In the genomic region with DNA sequence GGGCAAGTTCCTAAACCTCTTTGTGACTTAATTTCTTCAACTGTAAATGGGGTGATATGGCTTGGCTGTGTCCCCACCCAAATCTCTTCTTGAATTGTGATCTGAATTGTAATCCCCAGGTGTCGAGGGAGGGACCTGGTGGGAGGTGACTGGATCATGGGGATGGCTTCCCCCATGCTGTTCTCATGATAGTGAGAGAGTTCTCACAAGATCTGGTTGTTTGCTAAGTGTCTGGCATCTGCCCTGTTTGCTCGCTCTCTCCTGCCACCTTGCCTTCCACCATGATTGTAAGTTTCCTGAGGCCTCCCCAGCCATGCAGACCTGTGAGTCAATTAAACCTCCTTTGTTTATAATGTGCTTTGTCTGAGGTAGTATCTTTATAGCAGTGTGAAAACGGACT, we compare ENCODE assay signal across 22 cellular contexts.
DNase-seq lines count a peak whose midpoint lies in the region; ATAC-seq and TF ChIP-seq lines count a peak whose summit lies in the region.
"Had no signal": no experiment of that assay in that cellular context is flagged by ENCODE, and none has a peak within 500 bp of the region (broad histone marks: within the 10 kb centered on the region; RNA-seq: fewer than 3 reads in every experiment).

No MANE protein-coding gene starts in this region.

- POLR2A ChIA-PET in HCT116 (lab: Charles Lee) = no interaction called here
- POLR2A ChIA-PET in Panc1 (lab: Charles Lee) = interaction anchor here (0.5 kb wide), 1 partner anchor 609 kb away, joined by 4 read pairs; no protein-coding TSS in a partner anchor

- H3K4me2 ChIP-seq in HCT116 (ENCODE audit: low read length) = no peak overlapping the region
- no peak overlapping the region for H3K4me2 ChIP-seq in GM23248 (ENCODE audit: unreplicated experiment)
- H3K4me2 ChIP-seq: A549; BLaER1 treated with 17β-estradiol and CSF1 and Interleukin-3, amounts not matched to agents 10 nM and 100 nM had no signal

- no peaks in the 10 kb centered on the region for H3K4me1 Mint-ChIP-seq in endothelial cell (ENCODE audit: unreplicated experiment)
- H3K4me1 Mint-ChIP-seq: CD14-positive monocyte; CD8-positive, alpha-beta memory T cell had no signal

- H3K4me3 Mint-ChIP-seq in endothelial cell (ENCODE audit: unreplicated experiment) = no peak overlapping the region
- H3K4me3 Mint-ChIP-seq: CD14-positive monocyte; CD4-positive, alpha-beta T cell; CD8-positive, alpha-beta memory T cell had no signal

- H3K9me3 ChIP-seq in HCT116 (ENCODE audit: control insufficient read depth in 1 of 2, insufficient read depth in 1 of 2, low read depth in 1 of 2, low read length in 2 of 2) = no peaks in the 10 kb centered on the region
- H3K9me3 ChIP-seq in Panc1 (ENCODE audit: control insufficient read depth, insufficient read depth, low read depth, low read length) = no peaks in the 10 kb centered on the region
- no peaks in the 10 kb centered on the region for H3K9me3 ChIP-seq in GM23248 (ENCODE audit: low read depth)
- H3K9me3 ChIP-seq: A549; BE2C; BLaER1 treated with 17β-estradiol and CSF1 and Interleukin-3, amounts not matched to agents 10 nM and 100 nM had no signal

- H3K4me3 ChIP-seq in HCT116 (replicated peaks in 1 of 2; ENCODE audit: low read depth in 1 of 2, low read length in 2 of 2) = no peak overlapping the region
- H3K4me3 ChIP-seq in Panc1 (ENCODE audit: low read depth in 2 of 2, low read length in 2 of 2) = no peak overlapping the region
- no peak overlapping the region for H3K4me3 ChIP-seq in GM23248
- H3K4me3 ChIP-seq: A549; BLaER1 treated with 17β-estradiol and CSF1 and Interleukin-3, amounts not matched to agents 10 nM and 100 nM had no signal

- H2AFZ ChIP-seq in HCT116 (ENCODE audit: low read depth, low read length, poor library complexity, severe bottlenecking) = no peak overlapping the region
- no peak overlapping the region for H2AFZ ChIP-seq in GM23248

- no peak for TF ChIP-seq CTCF in HCT116 (IDR thresholded peaks at IDR 0.05 in 2 of 3, conservative IDR thresholded peaks at IDR 0.05 in 1 of 3; ENCODE audit: borderline replicate concordance in 1 of 3, insufficient read depth in 1 of 3, low read depth in 2 of 3, low read length in 2 of 3)
- no peak for TF ChIP-seq CTCF in Panc1 (IDR thresholded peaks at IDR 0.05)
- TF ChIP-seq CTCF in endothelial cell (IDR thresholded peaks at IDR 0.05; ENCODE audit: unreplicated experiment) = no peak

- H4K20me1 ChIP-seq in HCT116 (ENCODE audit: insufficient read depth) = no peaks in the 10 kb centered on the region
- H4K20me1 ChIP-seq in GM23248 (ENCODE audit: insufficient read depth) = peaks cover 4% of the 10 kb centered on the region; the same call in 1 of the 2 replicates
- H4K20me1 ChIP-seq: BLaER1 treated with 17β-estradiol and CSF1 and Interleukin-3, amounts not matched to agents 10 nM and 100 nM had no signal

- DNase-seq in HCT116 (ENCODE audit: low read depth, low spot score) (no peak), Panc1 (ENCODE audit: low read depth, low spot score) (no peak), endothelial cell (ENCODE audit: low spot score) (no peak), DMS114 treated with DMSO at 0.1 percent for 48 hours (lab: John Stamatoyannopoulos, UW; ENCODE audit: unreplicated experiment) (no peak), GM23248 (no peak)
- no peak for DNase-seq in activated CD4-positive, alpha-beta T cell treated with anti-CD3 and anti-CD28 coated beads for 4 hours
- no peak for DNase-seq in activated CD4-positive, alpha-beta T cell treated with anti-CD3 and anti-CD28 coated beads for 1 hour
- DNase-seq: 8988T; ACHN; AML-193; BE2C; CD4-positive, alpha-beta T cell; CD8-positive, alpha-beta memory T cell; DMS 273 treated with DMSO at 0.1 percent for 48 hours; DMS53; DMS79 treated with DMSO at 0.1 percent for 48 hours; GF-D8; GOT3; HCEC 1CT had no signal

- TF ChIP-seq POLR2A in HCT116 (IDR thresholded peaks at IDR 0.05; ENCODE audit: borderline replicate concordance, extremely low read depth, insufficient read depth, insufficient read length) = no peak

- no peaks in the 10 kb centered on the region for H3K9me3 Mint-ChIP-seq in endothelial cell (ENCODE audit: unreplicated experiment)
- H3K9me3 Mint-ChIP-seq: CD4-positive, alpha-beta T cell had no signal

- H3K9ac ChIP-seq in HCT116 (ENCODE audit: low read length) = no peak overlapping the region
- H3K9ac ChIP-seq in GM23248 = no peak overlapping the region
- H3K9ac ChIP-seq: BLaER1 treated with 17β-estradiol and CSF1 and Interleukin-3, amounts not matched to agents 10 nM and 100 nM had no signal

- H3K79me2 ChIP-seq in HCT116 (ENCODE audit: insufficient read depth, low read length) = no peaks in the 10 kb centered on the region
- no peaks in the 10 kb centered on the region for H3K79me2 ChIP-seq in GM23248 (ENCODE audit: insufficient read depth)

- H3K9me2 ChIP-seq in HCT116 (ENCODE audit: insufficient read depth) (no peaks in the 10 kb centered on the region), GM23248 (ENCODE audit: insufficient read depth) (no peaks in the 10 kb centered on the region)

- no peak for TF ChIP-seq RAD21 in HCT116 (IDR thresholded peaks at IDR 0.05; ENCODE audit: low read depth)

- BruUV-seq in HCT116 (replicated peaks; lab: Mats Ljungman, UMichigan) = no TSS peak
- no TSS peak for BruUV-seq in Panc1 (replicated peaks; lab: Mats Ljungman, UMichigan)

- peaks cover 44% of the 10 kb centered on the region for H3F3A ChIP-seq in GM23248 (ENCODE audit: insufficient read depth)

- H3K4me1 ChIP-seq in HCT116 (ENCODE audit: control insufficient read depth in 1 of 2, insufficient read depth in 2 of 2, low read length in 2 of 2) (peaks cover 0 to 8% of the 10 kb centered on the region in 2 experiments; a peak in 2 of 4 replicates), Panc1 (ENCODE audit: control insufficient read depth, insufficient read depth, low read length) (no peaks in the 10 kb centered on the region), GM23248 (ENCODE audit: insufficient read depth) (peaks cover 8% of the 10 kb centered on the region)
- H3K4me1 ChIP-seq: A549; BE2C; BLaER1 treated with 17β-estradiol and CSF1 and Interleukin-3, amounts not matched to agents 10 nM and 100 nM had no signal

- ATAC-seq in HCT116 = no peak
- ATAC-seq in Panc1 = 0 out of 2 replicates have a peak, but pooled peaks have one; percentile 10
- ATAC-seq: A549 had no signal

- WGBS in GM23248 (ENCODE audit: low coverage in 1 of 2, low lambda C conversion rate in 2 of 2, missing lambda C conversion rate in 2 of 2), 2 experiments = 96 to 98% methylated on average over 3 of the region's 3 CpGs

- H3K36me3 ChIP-seq in HCT116 (ENCODE audit: control insufficient read depth in 1 of 2, insufficient read depth in 2 of 2, low read length in 2 of 2) (peaks cover 11 to 25% of the 10 kb centered on the region in 2 experiments; a peak in 3 of 4 replicates), Panc1 (ENCODE audit: control insufficient read depth, insufficient read depth, low read length) (peaks cover 14% of the 10 kb centered on the region), GM23248 (ENCODE audit: low read depth) (peaks cover 38% of the 10 kb centered on the region)
- H3K36me3 ChIP-seq: BE2C had no signal

- CTCF ChIA-PET in HCT116 (lab: Charles Lee) (no interaction called here), Panc1 (lab: Charles Lee) (no interaction called here)

- H3K27ac ChIP-seq in HCT116 (ENCODE audit: low read depth, low read length) = no peak overlapping the region
- H3K27ac ChIP-seq in Panc1 (ENCODE audit: low read length) = no peak overlapping the region
- no peak overlapping the region for H3K27ac ChIP-seq in GM23248
- H3K27ac ChIP-seq: A549; BLaER1 treated with 17β-estradiol and CSF1 and Interleukin-3, amounts not matched to agents 10 nM and 100 nM had no signal

- no peaks in the 10 kb centered on the region for H3K27me3 ChIP-seq in HCT116 (ENCODE audit: insufficient read depth, low read length)
- H3K27me3 ChIP-seq in Panc1 (ENCODE audit: control insufficient read depth, insufficient read depth, low read length) = no peaks in the 10 kb centered on the region
- no peaks in the 10 kb centered on the region for H3K27me3 ChIP-seq in GM23248 (replicated peaks; ENCODE audit: insufficient read depth)
- H3K27me3 ChIP-seq: BLaER1 treated with 17β-estradiol and CSF1 and Interleukin-3, amounts not matched to agents 10 nM and 100 nM had no signal

- H3K36me3 Mint-ChIP-seq in endothelial cell (ENCODE audit: low read depth, unreplicated experiment) = peaks cover 5% of the 10 kb centered on the region
- H3K36me3 Mint-ChIP-seq: CD8-positive, alpha-beta memory T cell had no signal

- H3K27ac Mint-ChIP-seq in endothelial cell (ENCODE audit: unreplicated experiment) = peak overlapping the region; percentile 37
- H3K27ac Mint-ChIP-seq: CD4-positive, alpha-beta T cell; CD8-positive, alpha-beta memory T cell had no signal

- H3K27me3 Mint-ChIP-seq in endothelial cell (ENCODE audit: unreplicated experiment) = no peaks in the 10 kb centered on the region

- intact Hi-C loops in HCT116 (cut with micrococcal nuclease) = no loop called here
- intact Hi-C loops in Panc1 (cut with micrococcal nuclease; ENCODE audit: unreplicated experiment) = no loop called here

- in situ Hi-C loops in Panc1 (cut with HindIII; ENCODE audit: low pct_unique_long_range_greater_than_20kb, low sequenced_read_pairs) (no loop called here), GM23248 (cut with MboI) (no loop called here)

- RAD21 ChIA-PET in HCT116 (lab: Charles Lee; ENCODE audit: low non-redundant PET in 1 of 2, low total read pairs in 2 of 2, uncharacterized antibody in 2 of 2, unreplicated experiment in 2 of 2) = no interaction called here

TF ChIP-seq in HCT116, 20 proteins besides CTCF, POLR2A, EP300 and RAD21:
- TF ChIP-seq POLR2AphosphoS5 (IDR thresholded peaks at IDR 0.05; ENCODE audit: low read depth, low read length) = 0 out of 2 replicates have a peak, but pooled peaks have one; percentile 25
- TF ChIP-seq YY1 (IDR thresholded peaks at IDR 0.05; ENCODE audit: extremely low read depth, insufficient replicate concordance, low read depth, low read length) = no peak
- no peak for TF ChIP-seq SIN3A (IDR thresholded peaks at IDR 0.05; ENCODE audit: low read depth)
